In genomic region chr2:138312061-138312460, GRCh38 we compare ENCODE assay signal across 29 cellular contexts.
"Had no signal": no experiment of that assay in that cellular context is flagged by ENCODE, and none has a peak within 500 bp of the region (broad histone marks: within the 10 kb centered on the region; RNA-seq: fewer than 3 reads in every experiment).

No MANE protein-coding gene starts in this region.

- H3K27me3 Mint-ChIP-seq: stimulated activated memory B cell treated with anti-CD40 and anti-IgM and Interleukin-4, amounts not matched to agents 10 μg/mL and 1 μg/mL and 100 μg/mL, for 72 hours; stimulated activated naive B cell treated with anti-CD40 and anti-IgM and Interleukin-4, amounts not matched to agents 10 μg/mL and 1 μg/mL and 100 μg/mL, for 72 hours; stimulated activated naive CD8-positive, alpha-beta T cell treated with anti-CD3 and anti-CD28 coated beads, Interleukin-15, Interleukin-2, amounts not matched to agents 100 ng/mL and 50 ng/mL, for 24 hours; type B pancreatic cell had no signal

- H3K27ac ChIP-seq: stomach, suprapubic skin, testis, thoracic aorta, thyroid gland, tibial artery, tibial nerve, transverse colon, upper lobe of left lung, upper lobe of right lung, uterus, vagina had no signal

- H3K4me3 Mint-ChIP-seq: stimulated activated effector memory CD8-positive, alpha-beta T cell treated with anti-CD3 and anti-CD28 coated beads, Interleukin-12 subunit alpha, Interleukin-12 subunit beta, amount 100 ng/mL, for 72 hours; stimulated activated memory B cell treated with anti-CD40 and anti-IgM and Interleukin-4, amounts not matched to agents 10 μg/mL and 1 μg/mL and 100 μg/mL, for 72 hours; stimulated activated naive B cell treated with anti-CD40 and anti-IgM and Interleukin-4, amounts not matched to agents 10 μg/mL and 1 μg/mL and 100 μg/mL, for 72 hours; stimulated activated naive CD8-positive, alpha-beta T cell treated with anti-CD3 and anti-CD28 coated beads, Interleukin-15, amount 100 ng/mL, for 72 hours; stimulated activated naive CD8-positive, alpha-beta T cell treated with anti-CD3 and anti-CD28 coated beads, Interleukin-15, Interleukin-2, amounts not matched to agents 100 ng/mL and 50 ng/mL, for 24 hours; type B pancreatic cell had no signal

- FAIRE-seq: urothelium cell line had no signal

- H3K27me3 ChIP-seq: stomach, suprapubic skin, testis, thyroid gland, tibial artery, tibial nerve, transverse colon, upper lobe of left lung, upper lobe of right lung, uterus, vagina had no signal

- H3K4me1 ChIP-seq: stomach, suprapubic skin, testis, thyroid gland, tibial artery, tibial nerve, transverse colon, upper lobe of left lung, upper lobe of right lung, uterus, vagina had no signal

- H3K27ac Mint-ChIP-seq: stimulated activated effector memory CD8-positive, alpha-beta T cell treated with anti-CD3 and anti-CD28 coated beads, Interleukin-12 subunit alpha, Interleukin-12 subunit beta, amount 100 ng/mL, for 72 hours; stimulated activated memory B cell treated with anti-CD40 and anti-IgM and Interleukin-4, amounts not matched to agents 10 μg/mL and 1 μg/mL and 100 μg/mL, for 72 hours; stimulated activated naive B cell treated with anti-CD40 and anti-IgM and Interleukin-4, amounts not matched to agents 10 μg/mL and 1 μg/mL and 100 μg/mL, for 72 hours; stimulated activated naive CD8-positive, alpha-beta T cell treated with anti-CD3 and anti-CD28 coated beads, Interleukin-15, amount 100 ng/mL, for 72 hours; stimulated activated naive CD8-positive, alpha-beta T cell treated with anti-CD3 and anti-CD28 coated beads, Interleukin-15, Interleukin-2, amounts not matched to agents 100 ng/mL and 50 ng/mL, for 24 hours; type B pancreatic cell had no signal

- H3K9me3 ChIP-seq: stomach, suprapubic skin, testis, thoracic aorta, thyroid gland, tibial artery, tibial nerve, transverse colon, upper lobe of right lung, uterus, vagina had no signal

- H3K36me3 ChIP-seq: stomach, suprapubic skin, thoracic aorta, thyroid gland, tibial artery, tibial nerve, transverse colon, upper lobe of left lung, upper lobe of right lung, uterus, vagina had no signal

- ATAC-seq: stimulated activated effector memory CD8-positive, alpha-beta T cell treated with anti-CD3 and anti-CD28 coated beads, Interleukin-12 subunit alpha, Interleukin-12 subunit beta, amount 100 ng/mL, for 72 hours; stimulated activated memory B cell treated with anti-CD40 and anti-IgM and Interleukin-4, amounts not matched to agents 10 μg/mL and 1 μg/mL and 100 μg/mL, for 72 hours; stimulated activated naive B cell treated with anti-CD40 and anti-IgM and Interleukin-4, amounts not matched to agents 10 μg/mL and 1 μg/mL and 100 μg/mL, for 72 hours; stimulated activated naive CD8-positive, alpha-beta T cell treated with anti-CD3 and anti-CD28 coated beads, Interleukin-15, amount 100 ng/mL, for 72 hours; stimulated activated naive CD8-positive, alpha-beta T cell treated with anti-CD3 and anti-CD28 coated beads, Interleukin-15, Interleukin-2, amounts not matched to agents 100 U/mL and 50 U/mL, for 24 hours; upper lobe of right lung had no signal

- H3K4me3 ChIP-seq: stomach, suprapubic skin, testis, thoracic aorta, thyroid gland, tibial artery, tibial nerve, transverse colon, upper lobe of left lung, upper lobe of right lung, uterus, vagina had no signal

- DNase-seq: stimulated activated CD4-positive, alpha-beta T cell treated with anti-CD3 and anti-CD28 coated beads, Interleukin-2, amount 100 ng/mL, for 48 hours; stimulated activated CD4-positive, alpha-beta T cell treated with anti-CD3 and anti-CD28 coated beads, Interleukin-4, amount 100 ng/mL, for 1 hour; stimulated activated CD4-positive, alpha-beta T cell treated with anti-CD3 and anti-CD28 coated beads, Interleukin-4, amount 100 ng/mL, for 24 hours; stimulated activated CD4-positive, alpha-beta T cell treated with anti-CD3 and anti-CD28 coated beads, Interleukin-4, amount 100 ng/mL, for 4 hours; stimulated activated CD8-positive, alpha-beta memory T cell treated with anti-CD3 and anti-CD28 coated beads, Interleukin-4, amount 100 ng/mL, for 48 hours; stimulated activated naive B cell treated with anti-CD40 and anti-IgM and Interleukin-4, amounts not matched to agents 10 μg/mL and 1 μg/mL and 100 μg/mL, for 72 hours; stimulated activated naive CD4-positive, alpha-beta T cell; stimulated activated naive CD4-positive, alpha-beta T cell treated with Interleukin-2 at 50 U/mL for 16 hours; stimulated activated naive CD8-positive, alpha-beta T cell treated with anti-CD3 and anti-CD28 coated beads, Interleukin-15, amount 100 ng/mL, for 72 hours; stimulated activated naive CD8-positive, alpha-beta T cell treated with anti-CD3 and anti-CD28 coated beads, Interleukin-15, Interleukin-2, amounts not matched to agents 100 U/mL and 50 U/mL, for 24 hours; stomach; substantia nigra; testis; thyroid gland; tibial artery; transverse colon; trophoblast cell; upper lobe of left lung; upper lobe of right lung; uterus had no signal

- H3K36me3 Mint-ChIP-seq: stimulated activated effector memory CD8-positive, alpha-beta T cell treated with anti-CD3 and anti-CD28 coated beads, Interleukin-12 subunit alpha, Interleukin-12 subunit beta, amount 100 ng/mL, for 72 hours had no signal

- H3K4me1 Mint-ChIP-seq: stimulated activated effector memory CD8-positive, alpha-beta T cell treated with anti-CD3 and anti-CD28 coated beads, Interleukin-12 subunit alpha, Interleukin-12 subunit beta, amount 100 ng/mL, for 72 hours; stimulated activated memory B cell treated with anti-CD40 and anti-IgM and Interleukin-4, amounts not matched to agents 10 μg/mL and 1 μg/mL and 100 μg/mL, for 72 hours; stimulated activated naive B cell treated with anti-CD40 and anti-IgM and Interleukin-4, amounts not matched to agents 10 μg/mL and 1 μg/mL and 100 μg/mL, for 72 hours; stimulated activated naive CD8-positive, alpha-beta T cell treated with anti-CD3 and anti-CD28 coated beads, Interleukin-15, amount 100 ng/mL, for 72 hours had no signal
